ENCODE assay signal across 19 cellular contexts in genomic region chr12:132451172-132451835, GRCh38. TPM values are rescaled to one million over a fixed set of nuclear protein-coding genes. Genes with fewer than 3 reads are reported as not detected.
DNase-seq lines count a peak whose midpoint lies in the region; ATAC-seq, FAIRE-seq and TF ChIP-seq lines count a peak whose summit lies in the region.
"Had no signal": no experiment of that assay in that cellular context is flagged by ENCODE, and none has a peak within 500 bp of the region (broad histone marks: within the 10 kb centered on the region; RNA-seq: fewer than 3 reads in every experiment).

No MANE protein-coding gene starts in this region.

- H3K9me3 Mint-ChIP-seq in nephron progenitor cell, result peaks cover 8% of the 10 kb centered on the region
- H3K9me3 Mint-ChIP-seq: naive thymus-derived CD8-positive, alpha-beta T cell had no signal

- H3K27ac Mint-ChIP-seq in nephron progenitor cell, result no peak overlapping the region

- no peak for TF ChIP-seq CTCF in GM20000 (IDR thresholded peaks at IDR 0.05; ENCODE audit: extremely low read depth, missing control alignments)
- TF ChIP-seq CTCF in OCI-LY3 (IDR thresholded peaks at IDR 0.05; ENCODE audit: low read depth, low read length), result no peak
- TF ChIP-seq CTCF in nephron progenitor cell (IDR thresholded peaks at IDR 0.05), result no peak
- no peak for TF ChIP-seq CTCF in MM.1S (IDR thresholded peaks at IDR 0.05; ENCODE audit: low read length)

- 0 out of 2 replicates have a peak, but pooled peaks cover 6% of the 10 kb centered on the region for H3F3A ChIP-seq in MM.1S (ENCODE audit: insufficient read depth, low read length)

- no peaks in the 10 kb centered on the region for H3K9me2 ChIP-seq in MM.1S (replicated peaks; ENCODE audit: insufficient read depth, low read length)

- TF ChIP-seq POLR2A in GM12891 (IDR thresholded peaks at IDR 0.05; ENCODE audit: low read depth, low read length), result no peak

- H3K4me1 Mint-ChIP-seq in nephron progenitor cell, result peaks cover 49% of the 10 kb centered on the region

- H4K20me1 ChIP-seq in OCI-LY3 (ENCODE audit: insufficient read depth, low read length) (no peaks in the 10 kb centered on the region), MM.1S (ENCODE audit: insufficient read depth, low read length) (no peaks in the 10 kb centered on the region)

- no peaks in the 10 kb centered on the region for H3K36me3 Mint-ChIP-seq in nephron progenitor cell (ENCODE audit: low read depth)
- H3K36me3 Mint-ChIP-seq: naive thymus-derived CD8-positive, alpha-beta T cell had no signal

- no peaks in the 10 kb centered on the region for H3K79me2 ChIP-seq in OCI-LY3 (ENCODE audit: low read length)
- no peaks in the 10 kb centered on the region for H3K79me2 ChIP-seq in MM.1S (ENCODE audit: low read length)

- H3K4me3 ChIP-seq in OCI-LY3 (ENCODE audit: low read length) (peak overlapping the region; percentile 67), MM.1S (ENCODE audit: low read length) (no peak overlapping the region)
- H3K4me3 ChIP-seq: SJCRH30, testis had no signal

- H3K9me3 ChIP-seq in OCI-LY3 (ENCODE audit: insufficient read depth, low read length) (no peaks in the 10 kb centered on the region), MM.1S (replicated peaks; ENCODE audit: insufficient read depth, low read length) (no peaks in the 10 kb centered on the region)
- H3K9me3 ChIP-seq: SJCRH30, testis had no signal

- H3K4me3 Mint-ChIP-seq in nephron progenitor cell, result no peak overlapping the region
- H3K4me3 Mint-ChIP-seq: naive thymus-derived CD8-positive, alpha-beta T cell had no signal

- peaks cover 17% of the 10 kb centered on the region for H3K27me3 Mint-ChIP-seq in nephron progenitor cell (ENCODE audit: low read depth, poor library complexity)

- DNase-seq in GM12891 (ENCODE audit: insufficient read length, low spot score) (no peak), GM20000 (ENCODE audit: low spot score) (peak; percentile 77), nephron progenitor cell (peak; percentile 2), MM.1S (no peak), NCI-H748 treated with DMSO at 0.1 percent for 48 hours (lab: John Stamatoyannopoulos, UW) (no peak)
- DNase-seq: activated CD4-positive, alpha-beta T cell treated with anti-CD3 and anti-CD28 coated beads, Interleukin-2, amount 50 U/mL, for 4 hours; amniotic stem cell; C1 segment of cervical spinal cord; cerebellar nuclear complex; DMS79; foreskin melanocyte; naive thymus-derived CD8-positive, alpha-beta T cell; NCI-H1436; NCI-H226; T1000; testis had no signal

- FAIRE-seq in GM12891 (lab: Jason Lieb, UNC), result peak; percentile 84

- ATAC-seq in HG03460 (IDR thresholded peaks at IDR 0.05; ENCODE audit: unreplicated experiment), result no peak
- ATAC-seq: naive thymus-derived CD8-positive, alpha-beta T cell had no signal

- H2AFZ ChIP-seq in OCI-LY3 (ENCODE audit: low read depth, low read length) (peak overlapping the region; percentile 36; the same call in 1 of the 2 replicates), MM.1S (ENCODE audit: low read length) (no peak overlapping the region)

- H3K36me3 ChIP-seq in OCI-LY3 (replicated peaks; ENCODE audit: low read depth, low read length) (no peaks in the 10 kb centered on the region), MM.1S (replicated peaks; ENCODE audit: insufficient read depth, low read length) (no peaks in the 10 kb centered on the region)
- H3K36me3 ChIP-seq: SJCRH30 had no signal

- no peaks in the 10 kb centered on the region for H3K27me3 ChIP-seq in OCI-LY3 (ENCODE audit: low read depth, low read length)
- H3K27me3 ChIP-seq in MM.1S (replicated peaks; ENCODE audit: insufficient read depth, low read length), result peaks cover 16% of the 10 kb centered on the region
- H3K27me3 ChIP-seq: testis had no signal

- peaks cover 28% of the 10 kb centered on the region for H3K4me1 ChIP-seq in OCI-LY3 (ENCODE audit: low read length)
- H3K4me1 ChIP-seq in MM.1S (ENCODE audit: low read length), result 0 out of 2 replicates have a peak, but pooled peaks cover 6% of the 10 kb centered on the region
- H3K4me1 ChIP-seq: testis had no signal

- H3K4me2 ChIP-seq in OCI-LY3 (ENCODE audit: low read length), result peak overlapping the region; percentile 88
- H3K4me2 ChIP-seq in MM.1S (ENCODE audit: low read depth, low read length), result no peak overlapping the region

- H3K27ac ChIP-seq in OCI-LY3 (ENCODE audit: low read length) (no peak overlapping the region), MM.1S (ENCODE audit: low read length) (no peak overlapping the region)
- H3K27ac ChIP-seq: SJCRH30, testis had no signal

- H3K9ac ChIP-seq in OCI-LY3 (ENCODE audit: low read length), result peak overlapping the region; percentile 45; the same call in 1 of the 2 replicates
- H3K9ac ChIP-seq in MM.1S (ENCODE audit: low read length), result no peak overlapping the region

TF ChIP-seq in GM12891, 5 proteins besides CTCF, POLR2A, EP300 and RAD21:
- TF ChIP-seq PAX5 (IDR thresholded peaks at IDR 0.05; ENCODE audit: insufficient read depth, low read length, severe bottlenecking) (no peak), SPI1 (IDR thresholded peaks at IDR 0.05; ENCODE audit: low read depth, low read length) (peak; percentile 50)
TF ChIP-seq in GM12891: peak in this region for 1.

RNA-seq across cellular contexts. Expression of gene FBRSL1, which starts 38.6 kb away (rescaled TPM):
- polyA plus RNA-seq in GM12891 (2012; ENCODE audit: low read depth, missing spikeins), result 14.6 TPM

Comparison
In these comparisons a context has a peak if more than half of its experiments do, and no peak if none do; other contexts are left out.
1. DNase-seq: peak in GM20000 (single experiment) and nephron progenitor cell (single experiment); none in GM12891 (single experiment), MM.1S (single experiment) and NCI-H748 treated with DMSO at 0.1 percent for 48 hours (single experiment).